29 cellular contexts compared by ENCODE assay signal in genomic region chr5:62727184-62727583, GRCh38.
"Had no signal": no experiment of that assay in that cellular context is flagged by ENCODE, and none has a peak within 500 bp of the region (broad histone marks: within the 10 kb centered on the region; RNA-seq: fewer than 3 reads in every experiment).

No MANE protein-coding gene starts in this region.

- FAIRE-seq: urothelium cell line had no signal

- H3K4me1 Mint-ChIP-seq: stimulated activated effector memory CD8-positive, alpha-beta T cell treated with anti-CD3 and anti-CD28 coated beads, Interleukin-12 subunit alpha, Interleukin-12 subunit beta, amount 100 ng/mL, for 72 hours; stimulated activated memory B cell treated with anti-CD40 and anti-IgM and Interleukin-4, amounts not matched to agents 10 μg/mL and 1 μg/mL and 100 μg/mL, for 72 hours; stimulated activated naive CD8-positive, alpha-beta T cell treated with anti-CD3 and anti-CD28 coated beads, Interleukin-15, amount 100 ng/mL, for 72 hours had no signal

- H3K27ac Mint-ChIP-seq: stimulated activated effector memory CD8-positive, alpha-beta T cell treated with anti-CD3 and anti-CD28 coated beads, Interleukin-12 subunit alpha, Interleukin-12 subunit beta, amount 100 ng/mL, for 72 hours; stimulated activated memory B cell treated with anti-CD40 and anti-IgM and Interleukin-4, amounts not matched to agents 10 μg/mL and 1 μg/mL and 100 μg/mL, for 72 hours; stimulated activated naive B cell treated with anti-CD40 and anti-IgM and Interleukin-4, amounts not matched to agents 10 μg/mL and 1 μg/mL and 100 μg/mL, for 72 hours; stimulated activated naive CD8-positive, alpha-beta T cell treated with anti-CD3 and anti-CD28 coated beads, Interleukin-15, amount 100 ng/mL, for 72 hours; stimulated activated naive CD8-positive, alpha-beta T cell treated with anti-CD3 and anti-CD28 coated beads, Interleukin-15, Interleukin-2, amounts not matched to agents 100 ng/mL and 50 ng/mL, for 24 hours; type B pancreatic cell had no signal

- H3K4me3 Mint-ChIP-seq: stimulated activated effector memory CD8-positive, alpha-beta T cell treated with anti-CD3 and anti-CD28 coated beads, Interleukin-12 subunit alpha, Interleukin-12 subunit beta, amount 100 ng/mL, for 72 hours; stimulated activated memory B cell treated with anti-CD40 and anti-IgM and Interleukin-4, amounts not matched to agents 10 μg/mL and 1 μg/mL and 100 μg/mL, for 72 hours; stimulated activated naive B cell treated with anti-CD40 and anti-IgM and Interleukin-4, amounts not matched to agents 10 μg/mL and 1 μg/mL and 100 μg/mL, for 72 hours; stimulated activated naive CD8-positive, alpha-beta T cell treated with anti-CD3 and anti-CD28 coated beads, Interleukin-15, amount 100 ng/mL, for 72 hours; stimulated activated naive CD8-positive, alpha-beta T cell treated with anti-CD3 and anti-CD28 coated beads, Interleukin-15, Interleukin-2, amounts not matched to agents 100 ng/mL and 50 ng/mL, for 24 hours; type B pancreatic cell had no signal

- H3K27ac ChIP-seq: stomach, suprapubic skin, testis, thoracic aorta, thyroid gland, tibial artery, tibial nerve, transverse colon, upper lobe of left lung, upper lobe of right lung, uterus, vagina had no signal

- H3K9me3 ChIP-seq: stomach, suprapubic skin, testis, thoracic aorta, thyroid gland, tibial artery, tibial nerve, transverse colon, upper lobe of left lung, upper lobe of right lung, uterus, vagina had no signal

- ATAC-seq: stimulated activated effector memory CD8-positive, alpha-beta T cell treated with anti-CD3 and anti-CD28 coated beads, Interleukin-12 subunit alpha, Interleukin-12 subunit beta, amount 100 ng/mL, for 72 hours; stimulated activated memory B cell treated with anti-CD40 and anti-IgM and Interleukin-4, amounts not matched to agents 10 μg/mL and 1 μg/mL and 100 μg/mL, for 72 hours; stimulated activated naive B cell treated with anti-CD40 and anti-IgM and Interleukin-4, amounts not matched to agents 10 μg/mL and 1 μg/mL and 100 μg/mL, for 72 hours; stimulated activated naive CD8-positive, alpha-beta T cell treated with anti-CD3 and anti-CD28 coated beads, Interleukin-15, amount 100 ng/mL, for 72 hours; stimulated activated naive CD8-positive, alpha-beta T cell treated with anti-CD3 and anti-CD28 coated beads, Interleukin-15, Interleukin-2, amounts not matched to agents 100 U/mL and 50 U/mL, for 24 hours; upper lobe of right lung had no signal

- H3K36me3 Mint-ChIP-seq: stimulated activated effector memory CD8-positive, alpha-beta T cell treated with anti-CD3 and anti-CD28 coated beads, Interleukin-12 subunit alpha, Interleukin-12 subunit beta, amount 100 ng/mL, for 72 hours; stimulated activated memory B cell treated with anti-CD40 and anti-IgM and Interleukin-4, amounts not matched to agents 10 μg/mL and 1 μg/mL and 100 μg/mL, for 72 hours; stimulated activated naive B cell treated with anti-CD40 and anti-IgM and Interleukin-4, amounts not matched to agents 10 μg/mL and 1 μg/mL and 100 μg/mL, for 72 hours; type B pancreatic cell had no signal

- H3K9me3 Mint-ChIP-seq: stimulated activated effector memory CD8-positive, alpha-beta T cell treated with anti-CD3 and anti-CD28 coated beads, Interleukin-12 subunit alpha, Interleukin-12 subunit beta, amount 100 ng/mL, for 72 hours; stimulated activated memory B cell treated with anti-CD40 and anti-IgM and Interleukin-4, amounts not matched to agents 10 μg/mL and 1 μg/mL and 100 μg/mL, for 72 hours; stimulated activated naive B cell treated with anti-CD40 and anti-IgM and Interleukin-4, amounts not matched to agents 10 μg/mL and 1 μg/mL and 100 μg/mL, for 72 hours; stimulated activated naive CD8-positive, alpha-beta T cell treated with anti-CD3 and anti-CD28 coated beads, Interleukin-15, amount 100 ng/mL, for 72 hours; stimulated activated naive CD8-positive, alpha-beta T cell treated with anti-CD3 and anti-CD28 coated beads, Interleukin-15, Interleukin-2, amounts not matched to agents 100 ng/mL and 50 ng/mL, for 24 hours; type B pancreatic cell had no signal

- H3K4me1 ChIP-seq: stomach, suprapubic skin, testis, thyroid gland, tibial artery, tibial nerve, transverse colon, upper lobe of left lung, upper lobe of right lung, uterus, vagina had no signal

- H3K4me3 ChIP-seq: stomach, suprapubic skin, testis, thoracic aorta, thyroid gland, tibial artery, tibial nerve, transverse colon, upper lobe of left lung, upper lobe of right lung, uterus, vagina had no signal

- DNase-seq: stimulated activated CD4-positive, alpha-beta T cell treated with anti-CD3 and anti-CD28 coated beads, Interleukin-2, amount 100 ng/mL, for 48 hours; stimulated activated CD4-positive, alpha-beta T cell treated with anti-CD3 and anti-CD28 coated beads, Interleukin-4, amount 100 ng/mL, for 1 hour; stimulated activated CD4-positive, alpha-beta T cell treated with anti-CD3 and anti-CD28 coated beads, Interleukin-4, amount 100 ng/mL, for 24 hours; stimulated activated CD4-positive, alpha-beta T cell treated with anti-CD3 and anti-CD28 coated beads, Interleukin-4, amount 100 ng/mL, for 4 hours; stimulated activated CD8-positive, alpha-beta memory T cell treated with anti-CD3 and anti-CD28 coated beads, Interleukin-4, amount 100 ng/mL, for 48 hours; stimulated activated naive B cell treated with anti-CD40 and anti-IgM and Interleukin-4, amounts not matched to agents 10 μg/mL and 1 μg/mL and 100 μg/mL, for 72 hours; stimulated activated naive CD4-positive, alpha-beta T cell; stimulated activated naive CD4-positive, alpha-beta T cell treated with Interleukin-2 at 50 U/mL for 16 hours; stimulated activated naive CD8-positive, alpha-beta T cell treated with anti-CD3 and anti-CD28 coated beads, Interleukin-15, amount 100 ng/mL, for 72 hours; stimulated activated naive CD8-positive, alpha-beta T cell treated with anti-CD3 and anti-CD28 coated beads, Interleukin-15, Interleukin-2, amounts not matched to agents 100 U/mL and 50 U/mL, for 24 hours; stomach; substantia nigra; testis; thyroid gland; tibial artery; transverse colon; trophoblast cell; upper lobe of left lung; upper lobe of right lung; uterus had no signal

- H3K27me3 Mint-ChIP-seq: stimulated activated memory B cell treated with anti-CD40 and anti-IgM and Interleukin-4, amounts not matched to agents 10 μg/mL and 1 μg/mL and 100 μg/mL, for 72 hours; stimulated activated naive CD8-positive, alpha-beta T cell treated with anti-CD3 and anti-CD28 coated beads, Interleukin-15, Interleukin-2, amounts not matched to agents 100 ng/mL and 50 ng/mL, for 24 hours; type B pancreatic cell had no signal

- H3K27me3 ChIP-seq: stomach, suprapubic skin, testis, thyroid gland, tibial artery, tibial nerve, transverse colon, upper lobe of left lung, upper lobe of right lung, uterus, vagina had no signal

- H3K36me3 ChIP-seq: stomach, suprapubic skin, thoracic aorta, thyroid gland, tibial artery, tibial nerve, transverse colon, upper lobe of left lung, upper lobe of right lung, uterus, vagina had no signal
